In genomic region chr4:157075811-157076577, GRCh38 we compare ENCODE assay signal across 8 cellular contexts. TPM values are rescaled to one million over a fixed set of nuclear protein-coding genes. Genes with fewer than 3 reads are reported as not detected.
DNase-seq lines count a peak whose midpoint lies in the region; ATAC-seq lines count a peak whose summit lies in the region.

Gene GLRB (plus strand): TSS chr4:157076150. CDS start chr4:157078025, 1,875 bp downstream.

- no peaks in the 10 kb centered on the region for H3K36me3 Mint-ChIP-seq in activated naive CD8-positive, alpha-beta T cell treated with anti-CD3 and anti-CD28 coated beads for 36 hours

- no peaks in the 10 kb centered on the region for H3K9me3 ChIP-seq in trophoblast cell (ENCODE audit: insufficient read depth, low read depth, low read length)

- intact Hi-C loops in cardiac septum (cut with DNase I): loop anchor here (5.0 kb wide), 1 partner anchor 104 kb away; the partner anchor contains the start of gene PDGFC

- no peak within 1 kb of the TSS for H4K91ac ChIP-seq in trophoblast cell (ENCODE audit: low read depth, low read length)

- no peak within 1 kb of the TSS for H2BK12ac ChIP-seq in trophoblast cell (ENCODE audit: low read length)

- H2BK5ac ChIP-seq in trophoblast cell (ENCODE audit: low read depth, low read length, poor library complexity): no peak within 1 kb of the TSS

- peak within 1 kb of the TSS; percentile 2 for H3K9ac ChIP-seq in trophoblast cell (ENCODE audit: low read length)

- no peaks in the 10 kb centered on the region for H3K4me1 Mint-ChIP-seq in activated naive CD8-positive, alpha-beta T cell treated with anti-CD3 and anti-CD28 coated beads for 36 hours

- no peaks in the 10 kb centered on the region for H3K9me3 Mint-ChIP-seq in activated naive CD8-positive, alpha-beta T cell treated with anti-CD3 and anti-CD28 coated beads for 36 hours

- H3K4ac ChIP-seq in trophoblast cell (ENCODE audit: low read depth, low read length): no peak within 1 kb of the TSS

- no peak within 1 kb of the TSS for H3K27ac ChIP-seq in trophoblast cell (ENCODE audit: low read depth, low read length)

- H3K4me2 ChIP-seq in trophoblast cell (ENCODE audit: low read length): peak within 1 kb of the TSS; percentile 93

- peaks cover 37% of the 10 kb centered on the region for H3K27me3 Mint-ChIP-seq in activated naive CD8-positive, alpha-beta T cell treated with anti-CD3 and anti-CD28 coated beads for 36 hours

- H2BK120ac ChIP-seq in trophoblast cell (ENCODE audit: insufficient read depth, low read length, poor library complexity): no peak within 1 kb of the TSS

- H3K23ac ChIP-seq in trophoblast cell (ENCODE audit: low read length): peak within 1 kb of the TSS; percentile 90

- H3K4me3 Mint-ChIP-seq in activated naive CD8-positive, alpha-beta T cell treated with anti-CD3 and anti-CD28 coated beads for 36 hours: peak within 1 kb of the TSS; percentile 15

- no peak within 1 kb of the TSS for H4K8ac ChIP-seq in trophoblast cell (ENCODE audit: low read depth, low read length)

- H3K36me3 ChIP-seq in trophoblast cell (ENCODE audit: control insufficient read depth in 1 of 2, insufficient read depth in 2 of 2, low read length in 2 of 2): no peaks in the 10 kb centered on the region

- WGBS in trophoblast cell (ENCODE audit: extremely low coverage, insufficient coverage, insufficient read length): no CpG with 5 or more reads among the region's 84 CpGs

- peak within 1 kb of the TSS; percentile 80 for H3K4me3 ChIP-seq in trophoblast cell (ENCODE audit: low read depth, low read length)

- peaks cover 4% of the 10 kb centered on the region in 2 experiments for H3K4me1 ChIP-seq in trophoblast cell (ENCODE audit: control insufficient read depth in 1 of 2, insufficient read depth in 2 of 2, low read length in 2 of 2)

- H3K27ac Mint-ChIP-seq in activated naive CD8-positive, alpha-beta T cell treated with anti-CD3 and anti-CD28 coated beads for 36 hours: no peak within 1 kb of the TSS

- H4K12ac ChIP-seq in trophoblast cell (ENCODE audit: low read depth, low read length): no peak within 1 kb of the TSS

- DNase-seq in DMS79 treated with DMSO at 0.1 percent for 48 hours (lab: John Stamatoyannopoulos, UW) (peak; percentile 6), DMS79 (lab: John Stamatoyannopoulos, UW) (no peak), cardiac septum (ENCODE audit: low spot score) (no peak), trophoblast cell (peak; percentile 9 to 69)
- DNase-seq in activated naive CD8-positive, alpha-beta T cell treated with anti-CD3 and anti-CD28 coated beads for 36 hours: no peak
- no peak for DNase-seq in activated T-cell treated with anti-CD3 and anti-CD28 coated beads, Interleukin-2, amount 50 U/mL, for 1 hour

- H3K27me3 ChIP-seq in trophoblast cell (ENCODE audit: insufficient read depth, low read length): peaks cover 2% of the 10 kb centered on the region

- H3K14ac ChIP-seq in trophoblast cell (ENCODE audit: low read length): peak within 1 kb of the TSS; percentile 2

- no peaks in the 10 kb centered on the region for H3K79me2 ChIP-seq in trophoblast cell (ENCODE audit: control insufficient read depth, insufficient read depth, low read length, poor library complexity)

- H2AFZ ChIP-seq in trophoblast cell (ENCODE audit: insufficient read depth, low read length, poor library complexity): peak within 1 kb of the TSS; percentile 52

- ATAC-seq in activated CD4-positive, CD25-positive, alpha-beta regulatory T cell treated with anti-CD3 and anti-CD28 coated beads, Interleukin-2, amount 50 U/mL, for 24 hours: no peak
- no peak for ATAC-seq in HG02763 (IDR thresholded peaks at IDR 0.05; ENCODE audit: unreplicated experiment)

- no peak within 1 kb of the TSS for H2AK5ac ChIP-seq in trophoblast cell (ENCODE audit: low read length)

- no peak within 1 kb of the TSS for H3K18ac ChIP-seq in trophoblast cell (ENCODE audit: low read length)

- H3K79me1 ChIP-seq in trophoblast cell (ENCODE audit: low read length): no peaks in the 10 kb centered on the region

RNA-seq across cellular contexts. Expression of gene GLRB, which starts in this region (rescaled TPM):
- not detected for total RNA-seq in activated naive CD8-positive, alpha-beta T cell treated with anti-CD3 and anti-CD28 coated beads for 36 hours
- total RNA-seq in cardiac septum: 23.1 TPM
- polyA plus RNA-seq in trophoblast cell (2013): 0.12 and 0.19 TPM in 2 replicates

Comparison
In these comparisons a context has a peak if more than half of its experiments do, and no peak if none do; other contexts are left out.
1. RNA of gene GLRB (total RNA-seq): 23.1 TPM in cardiac septum (single experiment); not detected in activated naive CD8-positive, alpha-beta T cell treated with anti-CD3 and anti-CD28 coated beads for 36 hours; every median in the first group is over 10 times any median in the second.
2. DNase-seq: peak in DMS79 treated with DMSO at 0.1 percent for 48 hours (single experiment) and trophoblast cell (2 of 2); none in DMS79 (single experiment), activated naive CD8-positive, alpha-beta T cell treated with anti-CD3 and anti-CD28 coated beads for 36 hours (single experiment), cardiac septum (single experiment) and activated T-cell treated with anti-CD3 and anti-CD28 coated beads, Interleukin-2, amount 50 U/mL, for 1 hour (single experiment).